ENCODE assay signal across 2 cellular contexts in genomic region chr1:39791838-39792237, GRCh38.
TF ChIP-seq lines count a peak whose summit lies in the region.

No MANE protein-coding gene starts in this region.

TF ChIP-seq in A549, 52 proteins besides CTCF, POLR2A, EP300 and RAD21:
- TF ChIP-seq MAX (IDR thresholded peaks at IDR 0.05) (no peak), ZC3H11A (IDR thresholded peaks at IDR 0.05) (0 out of 2 replicates have a peak, but pooled peaks have one; percentile 7), ATOH8 (CRISPR knock-in tag; IDR thresholded peaks at IDR 0.05; ENCODE audit: low read depth) (no peak), RNF2 (IDR thresholded peaks at IDR 0.05; ENCODE audit: borderline replicate concordance, low read depth) (no peak)

TF ChIP-seq in HEK293, 187 proteins besides CTCF, POLR2A, EP300 and RAD21 (continued from another document):
- TF ChIP-seq ZBTB11 (tag by site-specific recombination; conservative IDR thresholded peaks at IDR 0.05; ENCODE audit: low read depth), result 0 out of 2 replicates have a peak, but pooled peaks have one; percentile 44
- TF ChIP-seq ZNF518A (tag by site-specific recombination; conservative IDR thresholded peaks at IDR 0.05; ENCODE audit: low read depth), result peak; percentile 69
- no peak for TF ChIP-seq ZNF449 (tag by site-specific recombination; IDR thresholded peaks at IDR 0.05)
- no peak for TF ChIP-seq KLF8 (tag by site-specific recombination; IDR thresholded peaks at IDR 0.05)
- TF ChIP-seq ZNF776 (tag by site-specific recombination; IDR thresholded peaks at IDR 0.05; ENCODE audit: borderline replicate concordance), result no peak
- TF ChIP-seq ZSCAN30 (tag by site-specific recombination; IDR thresholded peaks at IDR 0.05), result no peak
- peak; percentile 48; the same call in 1 of the 2 replicates for TF ChIP-seq ZNF140 (tag by site-specific recombination; IDR thresholded peaks at IDR 0.05)
- no peak for TF ChIP-seq ZNF133 (tag by site-specific recombination; IDR thresholded peaks at IDR 0.05)
- no peak for TF ChIP-seq ZNF121 (tag by site-specific recombination; IDR thresholded peaks at IDR 0.05)
- TF ChIP-seq ZBTB21 (tag by site-specific recombination; IDR thresholded peaks at IDR 0.05), result 0 out of 2 replicates have a peak, but pooled peaks have one; percentile 10
- peak; percentile 28; the same call in 1 of the 2 replicates for TF ChIP-seq ZNF433 (tag by site-specific recombination; IDR thresholded peaks at IDR 0.05; ENCODE audit: low read depth)
- no peak for TF ChIP-seq BCL11B (tag by site-specific recombination; IDR thresholded peaks at IDR 0.05; ENCODE audit: low read depth)
- peak; percentile 86; the same call in 1 of the 2 replicates for TF ChIP-seq ZNF394 (tag by site-specific recombination; IDR thresholded peaks at IDR 0.05; ENCODE audit: borderline replicate concordance)
- 0 out of 2 replicates have a peak, but pooled peaks have one; percentile 30 for TF ChIP-seq ZNF629 (tag by site-specific recombination; IDR thresholded peaks at IDR 0.05)
- 0 out of 2 replicates have a peak, but pooled peaks have one; percentile 21 for TF ChIP-seq ZNF266 (tag by site-specific recombination; IDR thresholded peaks at IDR 0.05; ENCODE audit: low read depth)
- TF ChIP-seq ZNF426 (tag by site-specific recombination; IDR thresholded peaks at IDR 0.05), result peak; percentile 53
- TF ChIP-seq ZNF558 (tag by site-specific recombination; IDR thresholded peaks at IDR 0.05), result peak; percentile 54; the same call in 1 of the 2 replicates
- TF ChIP-seq ZNF664 (tag by site-specific recombination; IDR thresholded peaks at IDR 0.05), result no peak
TF ChIP-seq in HEK293: peak in this region for 13.
